Comparison of ENCODE assay signal across 8 cellular contexts in the genomic region with DNA sequence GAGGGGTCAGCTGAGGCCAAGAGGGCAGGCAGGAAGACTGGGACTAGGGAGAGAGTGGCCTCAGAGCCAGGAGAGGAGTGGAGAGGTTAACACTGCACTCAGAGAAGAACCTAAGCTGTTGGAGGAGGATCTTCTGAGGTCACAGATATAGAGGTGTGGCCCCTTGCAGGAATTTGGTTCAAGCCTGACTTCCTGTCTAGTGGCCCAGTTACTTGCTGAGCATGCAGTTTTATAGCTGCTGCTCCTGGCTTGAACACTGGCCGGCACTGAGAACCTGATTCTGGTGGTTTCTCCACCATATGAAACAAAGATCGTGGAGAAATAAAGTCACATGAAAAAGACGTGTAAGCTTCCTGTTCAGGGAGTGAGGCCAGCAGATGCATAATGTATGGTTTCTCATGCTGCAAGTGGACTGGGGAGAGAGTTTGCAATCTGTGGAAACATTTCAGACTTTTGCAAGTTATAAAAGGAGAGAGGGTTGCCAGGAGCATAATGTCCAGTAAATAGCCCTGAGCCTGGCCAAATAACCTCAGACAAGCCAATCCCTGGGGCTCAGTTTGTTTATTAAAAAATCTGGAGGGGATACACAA.
DNase-seq lines count a peak whose midpoint lies in the region; ATAC-seq and TF ChIP-seq lines count a peak whose summit lies in the region.

No MANE protein-coding gene starts in this region.

- peaks cover 14% of the 10 kb centered on the region for H3K36me3 Mint-ChIP-seq in activated CD4-positive, alpha-beta memory T cell treated with anti-CD3 and anti-CD28 coated beads, Interleukin-2, amount 10 ng/mL, durations not matched to agents 7 days and 5 days (ENCODE audit: low read depth)

- peak overlapping the region; percentile 90 for H3K27ac Mint-ChIP-seq in activated CD4-positive, alpha-beta memory T cell treated with anti-CD3 and anti-CD28 coated beads, Interleukin-2, amount 10 ng/mL, durations not matched to agents 7 days and 5 days

- no peaks in the 10 kb centered on the region for H3K27me3 Mint-ChIP-seq in activated CD4-positive, alpha-beta memory T cell treated with anti-CD3 and anti-CD28 coated beads, Interleukin-2, amount 10 ng/mL, durations not matched to agents 7 days and 5 days

- POLR2A ChIA-PET in activated CD4-positive, alpha-beta memory T cell treated with anti-CD3 and anti-CD28 coated beads, Interleukin-2, amount 10 ng/mL, durations not matched to agents 7 days and 5 days (lab: Charles Lee), result interaction anchor here (0.8 to 1.5 kb wide), 5 partner anchors 9 to 83 kb away, joined by 3 to 8 read pairs (median 4); a partner anchor contains a TSS
- POLR2A ChIA-PET in HEK293T (lab: Yijun Ruan, JAX), result no interaction called here

- ATAC-seq in HG02943 (IDR thresholded peaks at IDR 0.05; ENCODE audit: low read depth, unreplicated experiment) (peak; percentile 61), HG02588 (IDR thresholded peaks at IDR 0.05; ENCODE audit: unreplicated experiment) (no peak)

- DNase-seq in activated T-cell treated with anti-CD3 and anti-CD28 coated beads for 24 hours (ENCODE audit: low read depth), result peak; percentile 3
- DNase-seq in activated T-cell treated with anti-CD3 and anti-CD28 coated beads for 4 hours, result no peak
- DNase-seq in activated CD4-positive, alpha-beta memory T cell treated with anti-CD3 and anti-CD28 coated beads, Interleukin-2, amount 10 ng/mL, durations not matched to agents 7 days and 5 days, result peak; percentile 66
- DNase-seq in left kidney (ENCODE audit: low read depth, low spot score), result peak; percentile 33
- DNase-seq in HEK293T (ENCODE audit: extremely low spot score), result no peak
- no peak for DNase-seq in NCI-H446 treated with DMSO at 0.1 percent for 48 hours (lab: John Stamatoyannopoulos, UW)

- peak overlapping the region; percentile 11 for H3K4me3 Mint-ChIP-seq in activated CD4-positive, alpha-beta memory T cell treated with anti-CD3 and anti-CD28 coated beads, Interleukin-2, amount 10 ng/mL, durations not matched to agents 7 days and 5 days

- no peaks in the 10 kb centered on the region for H3K9me3 Mint-ChIP-seq in activated CD4-positive, alpha-beta memory T cell treated with anti-CD3 and anti-CD28 coated beads, Interleukin-2, amount 10 ng/mL, durations not matched to agents 7 days and 5 days

- CTCF ChIA-PET in activated CD4-positive, alpha-beta memory T cell treated with anti-CD3 and anti-CD28 coated beads, Interleukin-2, amount 10 ng/mL, durations not matched to agents 7 days and 5 days (lab: Charles Lee), result interaction anchor here (1.0 to 2.5 kb wide), 5 partner anchors 36 to 201 kb away, joined by 3 to 13 read pairs (median 4); no protein-coding TSS in a partner anchor
- CTCF ChIA-PET in HEK293T (lab: Yijun Ruan, JAX), result no interaction called here

- H3K4me1 Mint-ChIP-seq in activated CD4-positive, alpha-beta memory T cell treated with anti-CD3 and anti-CD28 coated beads, Interleukin-2, amount 10 ng/mL, durations not matched to agents 7 days and 5 days, result peaks cover 54% of the 10 kb centered on the region

TF ChIP-seq in HEK293T, 16 proteins besides CTCF, POLR2A, EP300 and RAD21:
- TF ChIP-seq NFRKB (IDR thresholded peaks at IDR 0.05), result no peak
- no peak for TF ChIP-seq CTBP1 (IDR thresholded peaks at IDR 0.05; ENCODE audit: borderline replicate concordance)
- no peak for TF ChIP-seq FOXK2 (IDR thresholded peaks at IDR 0.05)
- TF ChIP-seq, protein P1, sequence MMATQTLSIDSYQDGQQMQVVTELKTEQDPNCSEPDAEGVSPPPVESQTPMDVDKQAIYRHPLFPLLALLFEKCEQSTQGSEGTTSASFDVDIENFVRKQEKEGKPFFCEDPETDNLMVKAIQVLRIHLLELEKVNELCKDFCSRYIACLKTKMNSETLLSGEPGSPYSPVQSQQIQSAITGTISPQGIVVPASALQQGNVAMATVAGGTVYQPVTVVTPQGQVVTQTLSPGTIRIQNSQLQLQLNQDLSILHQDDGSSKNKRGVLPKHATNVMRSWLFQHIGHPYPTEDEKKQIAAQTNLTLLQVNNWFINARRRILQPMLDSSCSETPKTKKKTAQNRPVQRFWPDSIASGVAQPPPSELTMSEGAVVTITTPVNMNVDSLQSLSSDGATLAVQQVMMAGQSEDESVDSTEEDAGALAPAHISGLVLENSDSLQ (IDR thresholded peaks at IDR 0.05), result no peak
- no peak for TF ChIP-seq ARNT (IDR thresholded peaks at IDR 0.05)
- no peak for TF ChIP-seq BHLHE40 (IDR thresholded peaks at IDR 0.05; ENCODE audit: borderline replicate concordance)
- TF ChIP-seq L3MBTL2 (conservative IDR thresholded peaks at IDR 0.05), result no peak
- no peak for TF ChIP-seq TARDBP (IDR thresholded peaks at IDR 0.05)
- no peak for TF ChIP-seq FOXM1 (IDR thresholded peaks at IDR 0.05; ENCODE audit: borderline replicate concordance)

Comparison
In these comparisons a context has a peak if more than half of its experiments do, and no peak if none do; other contexts are left out.
1. DNase-seq: peak in activated T-cell treated with anti-CD3 and anti-CD28 coated beads for 24 hours (single experiment), activated CD4-positive, alpha-beta memory T cell treated with anti-CD3 and anti-CD28 coated beads, Interleukin-2, amount 10 ng/mL, durations not matched to agents 7 days and 5 days (single experiment) and left kidney (single experiment); none in activated T-cell treated with anti-CD3 and anti-CD28 coated beads for 4 hours (single experiment), HEK293T (single experiment) and NCI-H446 treated with DMSO at 0.1 percent for 48 hours (single experiment).